In genomic region chr6:30793521-30794194, GRCh38 we compare ENCODE assay signal across 8 cellular contexts. TPM values are rescaled to one million over a fixed set of nuclear protein-coding genes. Genes with fewer than 3 reads are reported as not detected.
A peak's percentile ranks its signal among the peaks of the same experiment; 100 is the strongest.
DNase-seq lines count a peak whose midpoint lies in the region; ATAC-seq and TF ChIP-seq lines count a peak whose summit lies in the region.

No MANE protein-coding gene starts in this region.

- no peak for TF ChIP-seq CTCF in GM06990 (IDR thresholded peaks at IDR 0.05; ENCODE audit: insufficient read depth, low read length, poor library complexity, severe bottlenecking)
- TF ChIP-seq CTCF in osteocyte (IDR thresholded peaks at IDR 0.05), result no peak

- H3K27me3 ChIP-seq in GM06990 (replicated peaks; ENCODE audit: control insufficient read depth, insufficient read depth, low read length) (no peaks in the 10 kb centered on the region), MG63 (no peaks in the 10 kb centered on the region)

- DNase-seq in GM06990 (ENCODE audit: extremely low read depth, insufficient read length), result peak; percentile 34
- peak; percentile 93 for DNase-seq in NOMO-1 treated with DMSO at 0.1 percent for 48 hours (lab: John Stamatoyannopoulos, UW; ENCODE audit: unreplicated experiment)
- DNase-seq in osteocyte (ENCODE audit: extremely low spot score, unreplicated experiment), result no peak
- no peak for DNase-seq in MG63
- DNase-seq in stimulated activated CD4-positive, alpha-beta T cell treated with anti-CD3 and anti-CD28 coated beads, Interleukin-4, amount 100 ng/mL, for 4 hours, result no peak
- DNase-seq in retina, result no peak

- no peaks in the 10 kb centered on the region for H3K27me3 Mint-ChIP-seq in dendritic cell treated with granulocyte-macrophage colony-stimulating factor and Interleukin-4, amounts not matched to agents 40 ng/mL and 50 ng/mL, for 4 days
- no peaks in the 10 kb centered on the region for H3K27me3 Mint-ChIP-seq in osteocyte (ENCODE audit: unreplicated experiment)

- intact Hi-C loops in dendritic cell treated with granulocyte-macrophage colony-stimulating factor and Interleukin-4, amounts not matched to agents 40 ng/mL and 50 ng/mL, for 4 days (cut with micrococcal nuclease), result no loop called here

- H3K4me1 Mint-ChIP-seq in dendritic cell treated with granulocyte-macrophage colony-stimulating factor and Interleukin-4, amounts not matched to agents 40 ng/mL and 50 ng/mL, for 4 days (ENCODE audit: low read depth), result peaks cover 48% of the 10 kb centered on the region
- peaks cover 31% of the 10 kb centered on the region for H3K4me1 Mint-ChIP-seq in osteocyte (ENCODE audit: unreplicated experiment)

- no peaks in the 10 kb centered on the region for H3K36me3 ChIP-seq in GM06990 (ENCODE audit: control insufficient read depth, insufficient read depth, low read length)
- no peaks in the 10 kb centered on the region for H3K36me3 ChIP-seq in MG63

- no peaks in the 10 kb centered on the region for H3K9me3 ChIP-seq in MG63

- ATAC-seq in GM18870 (IDR thresholded peaks at IDR 0.05; ENCODE audit: unreplicated experiment), result no peak

- peak overlapping the region; percentile 87 for H3K27ac Mint-ChIP-seq in dendritic cell treated with granulocyte-macrophage colony-stimulating factor and Interleukin-4, amounts not matched to agents 40 ng/mL and 50 ng/mL, for 4 days
- H3K27ac Mint-ChIP-seq in osteocyte (ENCODE audit: unreplicated experiment), result peak overlapping the region; percentile 97

- H3K4me3 ChIP-seq in GM06990 (replicated peaks; ENCODE audit: low read depth, low read length), result no peak overlapping the region
- no peak overlapping the region for H3K4me3 ChIP-seq in MG63

- H3K4me3 Mint-ChIP-seq in dendritic cell treated with granulocyte-macrophage colony-stimulating factor and Interleukin-4, amounts not matched to agents 40 ng/mL and 50 ng/mL, for 4 days, result peak overlapping the region; percentile 43
- no peak overlapping the region for H3K4me3 Mint-ChIP-seq in osteocyte (ENCODE audit: unreplicated experiment)

- H3K9me3 Mint-ChIP-seq in dendritic cell treated with granulocyte-macrophage colony-stimulating factor and Interleukin-4, amounts not matched to agents 40 ng/mL and 50 ng/mL, for 4 days, result no peaks in the 10 kb centered on the region
- H3K9me3 Mint-ChIP-seq in osteocyte (ENCODE audit: unreplicated experiment), result no peaks in the 10 kb centered on the region

- H3K36me3 Mint-ChIP-seq in dendritic cell treated with granulocyte-macrophage colony-stimulating factor and Interleukin-4, amounts not matched to agents 40 ng/mL and 50 ng/mL, for 4 days (ENCODE audit: low read depth), result no peaks in the 10 kb centered on the region
- H3K36me3 Mint-ChIP-seq in osteocyte (ENCODE audit: unreplicated experiment), result no peaks in the 10 kb centered on the region

RNA-seq across cellular contexts. Expression of gene IER3, which starts 49.3 kb away (rescaled TPM):
- 395 and 418 TPM in 2 replicates for total RNA-seq in osteocyte
- 53.6 and 54.6 TPM in 2 replicates for total RNA-seq in MG63 (2014; rRNA removed; shearing (Covaris generic); ENCODE audit: low replicate concordance)

RNA-seq across cellular contexts. Expression of gene FLOT1, which starts 51.2 kb away (rescaled TPM):
- total RNA-seq in osteocyte, result 86.8 and 88.1 TPM in 2 replicates
- 111 and 137 TPM in 2 replicates for total RNA-seq in MG63 (2014; rRNA removed; shearing (Covaris generic); ENCODE audit: low replicate concordance)

Comparison
In these comparisons a context has a peak if more than half of its experiments do, and no peak if none do; other contexts are left out.
1. DNase-seq: peak in GM06990 (single experiment) and NOMO-1 treated with DMSO at 0.1 percent for 48 hours (single experiment); none in osteocyte (single experiment), MG63 (single experiment), stimulated activated CD4-positive, alpha-beta T cell treated with anti-CD3 and anti-CD28 coated beads, Interleukin-4, amount 100 ng/mL, for 4 hours (0 of 2) and retina (single experiment).